1 cellular context compared by ENCODE assay signal in genomic region chr9:84793251-84793650, GRCh38.
TF ChIP-seq lines count a peak whose summit lies in the region.

No MANE protein-coding gene starts in this region.

TF ChIP-seq in SK-N-SH, 30 proteins besides CTCF, POLR2A, EP300 and RAD21 (continued from another document):
- no peak for TF ChIP-seq REST (IDR thresholded peaks at IDR 0.05; ENCODE audit: low read depth, low read length)
- no peak for TF ChIP-seq MAX (IDR thresholded peaks at IDR 0.05; ENCODE audit: low read depth)
- no peak for TF ChIP-seq PBX3 (IDR thresholded peaks at IDR 0.05)
- no peak for TF ChIP-seq FOXJ3 (CRISPR knock-in tag; IDR thresholded peaks at IDR 0.05)
- no peak for TF ChIP-seq TAF1 (IDR thresholded peaks at IDR 0.05; ENCODE audit: borderline replicate concordance, low read depth, low read length)
- no peak for TF ChIP-seq SIN3A (IDR thresholded peaks at IDR 0.05; ENCODE audit: borderline replicate concordance, low read depth, low read length)
- TF ChIP-seq USF2 (IDR thresholded peaks at IDR 0.05; ENCODE audit: borderline replicate concordance, low read depth, low read length) = no peak
TF ChIP-seq in SK-N-SH: peak in this region for 0.
